Comparison of ENCODE assay signal across 8 cellular contexts in the genomic region with DNA sequence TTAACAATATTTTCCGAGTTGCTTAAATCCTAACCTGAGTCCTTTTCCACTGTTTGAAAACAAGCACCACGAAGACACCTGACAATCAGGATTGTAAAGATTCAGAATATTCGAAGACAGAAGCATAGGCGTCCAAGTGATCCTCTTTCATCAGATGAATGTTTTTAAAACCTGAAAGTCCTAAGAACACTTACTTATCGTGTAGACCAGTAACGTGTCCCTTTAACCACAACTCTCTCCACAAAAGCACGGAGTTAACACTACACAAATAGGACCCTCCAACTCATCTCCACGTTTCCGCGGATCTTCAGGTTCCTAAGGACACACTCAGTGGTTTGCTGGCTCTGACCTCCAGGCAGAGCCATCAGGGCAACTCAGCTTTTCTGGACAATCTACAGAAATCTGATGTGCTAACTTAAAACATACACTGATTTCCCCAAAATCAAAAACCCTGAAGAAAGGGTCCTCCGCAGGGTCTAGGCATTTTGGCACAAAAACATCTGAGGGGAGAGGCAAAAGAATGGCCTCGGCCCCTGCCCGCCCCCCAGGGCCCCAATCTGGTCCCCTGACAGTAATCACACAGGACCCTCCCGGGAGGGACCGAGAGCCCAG. TPM values are rescaled to one million over a fixed set of nuclear protein-coding genes. Genes with fewer than 3 reads are reported as not detected.
DNase-seq lines count a peak whose midpoint lies in the region; ATAC-seq and TF ChIP-seq lines count a peak whose summit lies in the region.

No MANE protein-coding gene starts in this region.

- TF ChIP-seq CTCF in BE2C (IDR thresholded peaks at IDR 0.05; ENCODE audit: low read depth, low read length) (no peak), WERI-Rb-1 (IDR thresholded peaks at IDR 0.05; ENCODE audit: low read depth, low read length) (no peak), foreskin keratinocyte (conservative IDR thresholded peaks at IDR 0.05) (no peak), sigmoid colon (IDR thresholded peaks at IDR 0.05) (no peak)

- H3K4me3 ChIP-seq in BE2C (ENCODE audit: low read depth, low read length): peak overlapping the region; percentile 84
- peak overlapping the region; percentile 95 for H3K4me3 ChIP-seq in WERI-Rb-1 (ENCODE audit: low read depth, low read length)
- peak overlapping the region; percentile 77 to 92 (median 86) for H3K4me3 ChIP-seq in sigmoid colon

- DNase-seq in BE2C: no peak
- DNase-seq in HEK293T (ENCODE audit: extremely low spot score): peak; percentile 11
- no peak for DNase-seq in WERI-Rb-1
- no peak for DNase-seq in foreskin keratinocyte
- no peak for DNase-seq in sigmoid colon
- DNase-seq in occipital lobe (lab: John Stamatoyannopoulos, UW): no peak

- POLR2A ChIA-PET in HEK293T (lab: Yijun Ruan, JAX): interaction anchor here (1.2 to 1.4 kb wide), 2 partner anchors 45 to 139 kb away, joined by 3 read pairs; no protein-coding TSS in a partner anchor

- ATAC-seq in foreskin keratinocyte: no peak
- no peak for ATAC-seq in HG03469 (IDR thresholded peaks at IDR 0.05; ENCODE audit: unreplicated experiment)
- no peak for ATAC-seq in HG03439 (IDR thresholded peaks at IDR 0.05; ENCODE audit: unreplicated experiment)

- intact Hi-C loops in sigmoid colon (cut with DNase I): loop anchor here (5.0 to 10.0 kb wide), 2 partner anchors 166 to 379 kb away; a partner anchor contains a TSS

- H3K9me3 ChIP-seq in BE2C (no peaks in the 10 kb centered on the region), WERI-Rb-1 (ENCODE audit: severe bottlenecking) (no peaks in the 10 kb centered on the region), sigmoid colon (no peaks in the 10 kb centered on the region)

- H3K36me3 ChIP-seq in BE2C (no peaks in the 10 kb centered on the region), WERI-Rb-1 (peaks cover 14% of the 10 kb centered on the region), sigmoid colon (no peaks in the 10 kb centered on the region)

- H3K27ac ChIP-seq in WERI-Rb-1: peak overlapping the region; percentile 97
- peak overlapping the region; percentile 94 for H3K27ac ChIP-seq in foreskin keratinocyte
- H3K27ac ChIP-seq in sigmoid colon: peak overlapping the region; percentile 87 to 96 (median 92)

- no peaks in the 10 kb centered on the region for H3K27me3 ChIP-seq in BE2C
- H3K27me3 ChIP-seq in WERI-Rb-1 (ENCODE audit: insufficient read depth, low read depth, severe bottlenecking): no peaks in the 10 kb centered on the region
- no peaks in the 10 kb centered on the region for H3K27me3 ChIP-seq in foreskin keratinocyte
- H3K27me3 ChIP-seq in sigmoid colon: no peaks in the 10 kb centered on the region

- CTCF ChIA-PET in HEK293T (lab: Yijun Ruan, JAX): no interaction called here

- TF ChIP-seq POLR2A in sigmoid colon (IDR thresholded peaks at IDR 0.05): no peak

- H3K4me1 ChIP-seq in BE2C (no peaks in the 10 kb centered on the region; the same call in 1 of the 2 replicates), foreskin keratinocyte (peaks cover 17% of the 10 kb centered on the region), sigmoid colon (peaks cover 0 to 64% (median 49%) of the 10 kb centered on the region in 4 donors)

- no peak for TF ChIP-seq EP300 in sigmoid colon (IDR thresholded peaks at IDR 0.05)

- 2 to 4% methylated on average over 15 of the region's 15 CpGs for WGBS in sigmoid colon, 2 donors

TF ChIP-seq in HEK293T, 16 proteins besides CTCF, POLR2A, EP300 and RAD21:
- TF ChIP-seq, protein P1, sequence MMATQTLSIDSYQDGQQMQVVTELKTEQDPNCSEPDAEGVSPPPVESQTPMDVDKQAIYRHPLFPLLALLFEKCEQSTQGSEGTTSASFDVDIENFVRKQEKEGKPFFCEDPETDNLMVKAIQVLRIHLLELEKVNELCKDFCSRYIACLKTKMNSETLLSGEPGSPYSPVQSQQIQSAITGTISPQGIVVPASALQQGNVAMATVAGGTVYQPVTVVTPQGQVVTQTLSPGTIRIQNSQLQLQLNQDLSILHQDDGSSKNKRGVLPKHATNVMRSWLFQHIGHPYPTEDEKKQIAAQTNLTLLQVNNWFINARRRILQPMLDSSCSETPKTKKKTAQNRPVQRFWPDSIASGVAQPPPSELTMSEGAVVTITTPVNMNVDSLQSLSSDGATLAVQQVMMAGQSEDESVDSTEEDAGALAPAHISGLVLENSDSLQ (IDR thresholded peaks at IDR 0.05): no peak
- TF ChIP-seq ELF4 (IDR thresholded peaks at IDR 0.05) (no peak), BHLHE40 (IDR thresholded peaks at IDR 0.05; ENCODE audit: borderline replicate concordance) (no peak), CTBP1 (IDR thresholded peaks at IDR 0.05; ENCODE audit: borderline replicate concordance) (no peak), L3MBTL2 (conservative IDR thresholded peaks at IDR 0.05) (no peak), FOXA1 (IDR thresholded peaks at IDR 0.05) (no peak), ARNT (IDR thresholded peaks at IDR 0.05) (no peak), FOXK2 (IDR thresholded peaks at IDR 0.05) (no peak), HDGF (IDR thresholded peaks at IDR 0.05; ENCODE audit: borderline replicate concordance) (no peak), TARDBP (IDR thresholded peaks at IDR 0.05) (no peak), ZNF384 (IDR thresholded peaks at IDR 0.05) (no peak), SP1 (IDR thresholded peaks at IDR 0.05) (no peak)

RNA-seq across cellular contexts. Expression of a gene that starts 1.1 kb away (rescaled TPM):
- polyA plus RNA-seq in BE2C (2012; ENCODE audit: insufficient read depth, insufficient read length, low read depth): 12.1 TPM
- total RNA-seq in foreskin keratinocyte (29.8 and 32.3 TPM in 2 replicates), sigmoid colon (10 to 100 TPM; 44.9 to 77.0 (median 51.1) TPM), occipital lobe (296 TPM)
- polyA plus RNA-seq in foreskin keratinocyte (2.8 and 3.6 TPM in 2 replicates), sigmoid colon (10 to 100 TPM in 1 of 3 donors, 1 to 10 TPM in 2; 6.0 to 13.2 (median 7.9) TPM)
